ENCODE assay signal across 11 cellular contexts in the genomic region with DNA sequence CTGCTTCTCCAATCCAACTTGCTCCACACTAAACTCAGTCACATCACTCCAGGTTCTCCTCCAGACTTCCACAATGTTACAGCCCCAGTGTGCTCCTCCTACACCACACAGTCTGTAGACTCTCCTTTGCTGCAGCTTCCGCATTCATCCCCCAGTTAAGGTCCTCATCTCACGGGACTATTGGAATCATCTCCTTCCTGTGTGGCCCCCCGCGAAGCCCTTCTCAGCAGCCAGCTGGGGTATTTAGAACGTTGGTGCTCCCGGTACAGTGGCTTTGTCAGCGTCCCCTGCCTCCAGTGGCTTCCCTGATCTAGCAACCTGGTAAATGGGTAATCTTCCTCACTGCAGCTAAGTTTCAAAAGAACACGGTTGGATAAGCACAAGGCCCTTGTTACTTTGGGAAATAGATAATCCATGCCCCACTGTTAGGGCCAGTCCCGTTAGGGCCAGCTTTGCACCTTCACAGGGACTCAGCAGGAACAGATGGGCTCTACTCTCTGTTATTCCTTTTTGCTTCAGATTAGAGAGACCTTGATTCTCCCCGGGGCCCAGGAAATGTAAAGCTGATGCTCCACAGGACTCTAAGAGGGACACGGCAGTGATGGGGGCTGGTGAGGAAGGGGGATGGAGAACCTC. TPM values are rescaled to one million over a fixed set of nuclear protein-coding genes. Genes with fewer than 3 reads are reported as not detected.
DNase-seq lines count a peak whose midpoint lies in the region; ATAC-seq and TF ChIP-seq lines count a peak whose summit lies in the region.
"Had no signal": no experiment of that assay in that cellular context is flagged by ENCODE, and none has a peak within 500 bp of the region (broad histone marks: within the 10 kb centered on the region; RNA-seq: fewer than 3 reads in every experiment).

No MANE protein-coding gene starts in this region.

- DNase-seq in H7 (no peak), ascending aorta (ENCODE audit: low spot score in 2 of 2) (no peak), gastrocnemius medialis (no peak), CD14-positive monocyte (ENCODE audit: low spot score) (no peak)
- DNase-seq in activated CD4-positive, alpha-beta T cell treated with anti-CD3 and anti-CD28 coated beads, Interleukin-2, amount 10 ng/mL, durations not matched to agents 7 days and 5 days = no peak
- DNase-seq in stimulated activated CD4-positive, alpha-beta T cell treated with anti-CD3 and anti-CD28 coated beads, Interleukin-15, amount 100 ng/mL, for 24 hours = no peak
- DNase-seq: activated CD4-positive, alpha-beta T cell treated with anti-CD3 and anti-CD28 coated beads for 1 hour; immature natural killer cell had no signal

- H3K9ac ChIP-seq in iPS-18a (ENCODE audit: low read length) = peak overlapping the region; percentile 51

- intact Hi-C loops in ascending aorta (cut with DNase I) = no loop called here
- intact Hi-C loops in gastrocnemius medialis (cut with DNase I; ENCODE audit: low total_unique reads) = no loop called here
- intact Hi-C loops in CD14-positive monocyte (cut with micrococcal nuclease) = no loop called here

- H3K36me3 ChIP-seq in H7 (replicated peaks; ENCODE audit: control insufficient read depth, insufficient read depth, low read length) = no peaks in the 10 kb centered on the region; the same call in 1 of the 2 replicates
- H3K36me3 ChIP-seq in ascending aorta = no peaks in the 10 kb centered on the region
- no peaks in the 10 kb centered on the region for H3K36me3 ChIP-seq in iPS-18a (ENCODE audit: control insufficient read depth, low read depth, low read length)
- no peaks in the 10 kb centered on the region for H3K36me3 ChIP-seq in gastrocnemius medialis

- H3K27ac Mint-ChIP-seq in CD14-positive monocyte = no peak overlapping the region
- H3K27ac Mint-ChIP-seq in activated CD4-positive, alpha-beta T cell treated with anti-CD3 and anti-CD28 coated beads, Interleukin-2, amount 10 ng/mL, durations not matched to agents 7 days and 5 days = no peak overlapping the region
- H3K27ac Mint-ChIP-seq: immature natural killer cell had no signal

- peaks cover 0 to 9% (median 4%) of the 10 kb centered on the region in 7 donors for H3K9me3 Mint-ChIP-seq in CD14-positive monocyte
- no peaks in the 10 kb centered on the region for H3K9me3 Mint-ChIP-seq in activated CD4-positive, alpha-beta T cell treated with anti-CD3 and anti-CD28 coated beads, Interleukin-2, amount 10 ng/mL, durations not matched to agents 7 days and 5 days
- H3K9me3 Mint-ChIP-seq: immature natural killer cell had no signal

- H3K4me1 Mint-ChIP-seq in CD14-positive monocyte = peaks cover 2% of the 10 kb centered on the region
- H3K4me1 Mint-ChIP-seq in activated CD4-positive, alpha-beta T cell treated with anti-CD3 and anti-CD28 coated beads, Interleukin-2, amount 10 ng/mL, durations not matched to agents 7 days and 5 days = no peaks in the 10 kb centered on the region

- TF ChIP-seq CTCF in ascending aorta (IDR thresholded peaks at IDR 0.05) = no peak
- TF ChIP-seq CTCF in gastrocnemius medialis (IDR thresholded peaks at IDR 0.05 in 4 of 5, conservative IDR thresholded peaks at IDR 0.05 in 1 of 5) = no peak
- no peak for TF ChIP-seq CTCF in CD14-positive monocyte (IDR thresholded peaks at IDR 0.05)

- peaks cover 42 to 57% (median 49%) of the 10 kb centered on the region in 3 donors for H3K27me3 Mint-ChIP-seq in CD14-positive monocyte (ENCODE audit: low read depth in 3 of 3)
- H3K27me3 Mint-ChIP-seq in activated CD4-positive, alpha-beta T cell treated with anti-CD3 and anti-CD28 coated beads, Interleukin-2, amount 10 ng/mL, durations not matched to agents 7 days and 5 days = peaks cover 50% of the 10 kb centered on the region

- H3K27ac ChIP-seq in ascending aorta = no peak overlapping the region
- H3K27ac ChIP-seq in iPS-18a (ENCODE audit: low read length) = no peak overlapping the region
- H3K27ac ChIP-seq in gastrocnemius medialis = no peak overlapping the region

- H3K9me3 ChIP-seq in ascending aorta (no peaks in the 10 kb centered on the region), iPS-18a (ENCODE audit: control insufficient read depth, low read depth, low read length) (no peaks in the 10 kb centered on the region), gastrocnemius medialis (no peaks in the 10 kb centered on the region)

- H3K4me1 ChIP-seq in ascending aorta = no peaks in the 10 kb centered on the region
- peaks cover 18% of the 10 kb centered on the region for H3K4me1 ChIP-seq in iPS-18a (ENCODE audit: control insufficient read depth, low read depth, low read length)
- no peaks in the 10 kb centered on the region for H3K4me1 ChIP-seq in gastrocnemius medialis

- in situ Hi-C loops in gastrocnemius medialis (cut with MboI; ENCODE audit: low sequenced_read_pairs in 4 of 4) = no loop called here

- POLR2A ChIA-PET in activated CD4-positive, alpha-beta T cell treated with anti-CD3 and anti-CD28 coated beads, Interleukin-2, amount 10 ng/mL, durations not matched to agents 7 days and 5 days (lab: Charles Lee) = interaction anchor here (0.6 kb wide), 1 partner anchor 240 kb away, joined by 3 read pairs; no protein-coding TSS in a partner anchor

- peak overlapping the region in 1 of 2 donors; percentile 65 for H3K4me3 Mint-ChIP-seq in CD14-positive monocyte
- H3K4me3 Mint-ChIP-seq in activated CD4-positive, alpha-beta T cell treated with anti-CD3 and anti-CD28 coated beads, Interleukin-2, amount 10 ng/mL, durations not matched to agents 7 days and 5 days = no peak overlapping the region
- H3K4me3 Mint-ChIP-seq: immature natural killer cell had no signal

- H3K36me3 Mint-ChIP-seq in CD14-positive monocyte = no peaks in the 10 kb centered on the region
- no peaks in the 10 kb centered on the region for H3K36me3 Mint-ChIP-seq in activated CD4-positive, alpha-beta T cell treated with anti-CD3 and anti-CD28 coated beads, Interleukin-2, amount 10 ng/mL, durations not matched to agents 7 days and 5 days (ENCODE audit: low read depth)
- H3K36me3 Mint-ChIP-seq: immature natural killer cell had no signal

- H3K27me3 ChIP-seq in H7 (ENCODE audit: control insufficient read depth, insufficient read depth, low read length) (peaks cover 32% of the 10 kb centered on the region), ascending aorta (no peaks in the 10 kb centered on the region), iPS-18a (ENCODE audit: control insufficient read depth, insufficient read depth, low read length) (peaks cover 41% of the 10 kb centered on the region), gastrocnemius medialis (peaks cover 17 to 28% (median 23%) of the 10 kb centered on the region in 3 donors)

- TF ChIP-seq POLR2A in gastrocnemius medialis (IDR thresholded peaks at IDR 0.05) = no peak

- peak overlapping the region; percentile 41 for H3K4me3 ChIP-seq in H7 (ENCODE audit: insufficient read depth, low read depth, low read length)
- peak overlapping the region; percentile 27 to 54 for H3K4me3 ChIP-seq in ascending aorta
- peak overlapping the region; percentile 67 for H3K4me3 ChIP-seq in iPS-18a (ENCODE audit: low read length)
- H3K4me3 ChIP-seq in gastrocnemius medialis = peak overlapping the region; percentile 23 to 45 (median 36)

- CTCF ChIA-PET in activated CD4-positive, alpha-beta T cell treated with anti-CD3 and anti-CD28 coated beads, Interleukin-2, amount 10 ng/mL, durations not matched to agents 7 days and 5 days (lab: Charles Lee) = interaction anchor here (0.6 kb wide), 1 partner anchor 1559 kb away, joined by 3 read pairs; no protein-coding TSS in a partner anchor

- ATAC-seq in gastrocnemius medialis = no peak
- no peak for ATAC-seq in HG02852 (IDR thresholded peaks at IDR 0.05; ENCODE audit: unreplicated experiment)

RNA-seq across cellular contexts. Expression of a gene that starts 0.8 kb away (rescaled TPM):
- 0.42 and 0.67 TPM in 2 replicates for total RNA-seq in H7 (2014; rRNA removed; shearing (Covaris generic))
- total RNA-seq in ascending aorta (5.2 TPM), gastrocnemius medialis (under 1 TPM in 3 of 4 donors, not detected in 1; 0.05 to 0.16 (median 0.07) TPM)
- not detected for polyA plus RNA-seq in CD14-positive monocyte
- total RNA-seq in activated CD4-positive, alpha-beta T cell treated with anti-CD3 and anti-CD28 coated beads, Interleukin-2, amount 10 ng/mL, durations not matched to agents 7 days and 5 days = not detected
- total RNA-seq: Daoy had no signal
- polyA plus RNA-seq: immature natural killer cell had no signal
